1 cellular context compared by ENCODE assay signal in the genomic region with DNA sequence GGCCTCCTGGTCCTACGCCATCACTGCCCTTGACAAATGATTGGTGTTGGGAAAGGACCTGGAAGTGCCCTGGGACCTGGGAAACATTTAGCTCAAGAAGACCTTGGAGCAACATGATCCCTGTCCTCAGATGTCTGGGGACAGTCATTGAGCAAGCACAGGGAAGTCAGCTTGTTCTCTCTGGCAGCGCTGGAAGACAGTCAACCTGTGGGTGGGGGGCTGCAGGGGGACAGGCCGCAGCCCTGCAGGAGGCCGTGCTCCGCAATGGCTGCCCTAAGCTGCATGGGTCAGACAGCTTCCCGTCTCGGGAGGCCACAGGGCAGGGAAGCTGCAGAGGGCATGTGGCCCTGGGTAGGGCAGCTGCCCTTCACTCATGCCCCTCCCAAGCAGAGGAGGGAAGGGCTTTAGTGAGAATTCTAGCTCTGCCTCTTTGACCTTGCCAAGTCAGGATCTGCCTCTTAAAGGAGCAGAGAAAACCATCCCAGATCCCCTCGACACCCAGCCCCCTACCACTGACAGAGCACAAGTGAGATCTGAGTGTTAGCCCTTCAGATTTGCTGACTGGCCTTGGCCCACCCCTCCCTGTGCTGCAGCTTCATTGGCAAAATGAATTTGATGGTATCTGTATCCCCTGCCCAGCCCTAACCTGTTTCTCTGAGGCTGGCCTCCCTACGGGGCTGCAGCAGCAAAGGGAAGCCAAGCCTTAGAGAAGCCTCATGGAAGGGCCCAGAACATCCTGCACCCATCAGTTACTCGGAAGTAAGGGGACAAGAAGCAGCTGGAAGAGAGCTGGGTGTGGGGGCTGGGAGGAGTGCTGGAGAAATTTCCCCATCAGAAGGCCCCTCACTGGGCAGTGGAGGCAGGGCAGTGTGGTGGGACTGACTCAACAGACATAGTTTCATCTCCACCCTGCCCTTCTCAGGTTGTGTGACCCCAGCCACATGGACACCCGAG.
TF ChIP-seq lines count a peak whose summit lies in the region.

No MANE protein-coding gene starts in this region.

TF ChIP-seq in H1, 55 proteins besides CTCF, POLR2A, EP300 and RAD21:
- TF ChIP-seq ATF3 (IDR thresholded peaks at IDR 0.05; ENCODE audit: insufficient read depth, low read depth, low read length), result no peak
- no peak for TF ChIP-seq SP2 (IDR thresholded peaks at IDR 0.05; ENCODE audit: low read length)
- TF ChIP-seq TEAD4 (IDR thresholded peaks at IDR 0.05; ENCODE audit: low read depth, low read length), result no peak
- TF ChIP-seq ZNF274 (IDR thresholded peaks at IDR 0.05; ENCODE audit: borderline replicate concordance, extremely low read depth, low read length), result no peak
- TF ChIP-seq RBBP5 (IDR thresholded peaks at IDR 0.05; ENCODE audit: borderline replicate concordance, low read depth, low read length), result no peak
- TF ChIP-seq SP4 (IDR thresholded peaks at IDR 0.05; ENCODE audit: low read length), result no peak
- TF ChIP-seq, protein P1, sequence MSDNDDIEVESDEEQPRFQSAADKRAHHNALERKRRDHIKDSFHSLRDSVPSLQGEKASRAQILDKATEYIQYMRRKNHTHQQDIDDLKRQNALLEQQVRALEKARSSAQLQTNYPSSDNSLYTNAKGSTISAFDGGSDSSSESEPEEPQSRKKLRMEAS (IDR thresholded peaks at IDR 0.05), result no peak
- no peak for TF ChIP-seq TCF12 (IDR thresholded peaks at IDR 0.05; ENCODE audit: low read depth, low read length)
